8 cellular contexts compared by ENCODE assay signal in genomic region chr12:14514154-14514842, GRCh38. TPM values are rescaled to one million over a fixed set of nuclear protein-coding genes. Genes with fewer than 3 reads are reported as not detected.
DNase-seq lines count a peak whose midpoint lies in the region; ATAC-seq and FAIRE-seq lines count a peak whose summit lies in the region.

No MANE protein-coding gene starts in this region.

- intact Hi-C loops in left colon (cut with DNase I, micrococcal nuclease) = no loop called here

- ATAC-seq in GM18511 (IDR thresholded peaks at IDR 0.05; ENCODE audit: unreplicated experiment) (peak; percentile 59), left colon (peak; percentile 97), HG02763 (IDR thresholded peaks at IDR 0.05; ENCODE audit: unreplicated experiment) (no peak)

- peak; percentile 16 for DNase-seq in NCI-H146 treated with DMSO at 0.1 percent for 48 hours (lab: John Stamatoyannopoulos, UW; ENCODE audit: unreplicated experiment)
- peak; percentile 22 for DNase-seq in astrocyte of the hippocampus (ENCODE audit: low read depth, low spot score)
- peak; percentile 54 to 61 for DNase-seq in left colon
- DNase-seq in stimulated activated CD4-positive, alpha-beta T cell treated with anti-CD3 and anti-CD28 coated beads, Interleukin-4, amount 100 ng/mL, for 24 hours = no peak
- no peak for DNase-seq in NCI-H2171 treated with DMSO at 0.1 percent for 48 hours (lab: John Stamatoyannopoulos, UW)
- DNase-seq in GM19239 (ENCODE audit: insufficient read length, low spot score) = no peak

- no peak for FAIRE-seq in GM19239 (lab: Jason Lieb, UNC)

RNA-seq across cellular contexts. Expression of gene PLBD1, which starts 53.4 kb away (rescaled TPM):
- total RNA-seq in left colon = 10 to 100 TPM; 58.0 to 65.5 TPM

Comparison
In these comparisons a context has a peak if more than half of its experiments do, and no peak if none do; other contexts are left out.
1. DNase-seq: peak in NCI-H146 treated with DMSO at 0.1 percent for 48 hours (single experiment), astrocyte of the hippocampus (single experiment) and left colon (2 of 2); none in stimulated activated CD4-positive, alpha-beta T cell treated with anti-CD3 and anti-CD28 coated beads, Interleukin-4, amount 100 ng/mL, for 24 hours (single experiment), NCI-H2171 treated with DMSO at 0.1 percent for 48 hours (single experiment) and GM19239 (single experiment).